ENCODE assay signal across 1 cellular context in the genomic region with DNA sequence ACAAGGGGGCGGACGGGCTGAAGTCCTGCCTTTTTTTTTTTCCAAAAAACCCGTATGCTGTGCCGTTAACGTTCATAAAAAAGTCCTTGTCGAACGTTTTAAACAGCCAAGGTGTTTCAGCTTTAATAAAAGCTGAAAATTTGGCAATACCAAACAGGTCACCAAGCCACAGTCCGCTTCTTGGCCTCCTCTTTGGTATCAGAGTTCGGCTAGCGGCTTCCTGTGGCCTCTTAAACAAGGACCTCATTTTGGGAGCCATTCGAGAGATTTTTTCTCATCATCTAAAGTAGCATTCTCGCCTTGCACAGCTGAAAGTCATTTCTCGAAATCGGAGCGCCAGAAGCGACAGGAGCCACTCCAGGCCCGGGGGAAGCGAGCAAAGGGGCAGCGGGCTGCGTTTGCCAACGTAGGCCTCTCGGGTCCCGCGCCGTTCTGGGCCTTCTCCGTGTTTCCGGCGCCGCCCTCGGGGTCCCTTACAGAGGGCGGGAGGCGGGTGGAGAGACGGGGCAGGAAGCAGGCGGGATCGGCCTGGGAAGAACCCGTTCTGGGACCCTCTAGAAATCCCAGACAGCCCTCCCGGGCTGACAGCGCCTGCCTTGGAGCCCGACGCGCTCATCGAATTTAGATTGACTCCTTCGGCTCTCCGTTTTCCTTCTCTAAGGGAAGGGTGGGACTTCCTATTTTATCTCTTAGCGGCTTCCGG.
TF ChIP-seq lines count a peak whose summit lies in the region.

No MANE protein-coding gene starts in this region.

TF ChIP-seq in HepG2, 621 proteins besides CTCF, POLR2A, EP300 and RAD21 (continued from another document and continues in another):
- TF ChIP-seq, protein P1, sequence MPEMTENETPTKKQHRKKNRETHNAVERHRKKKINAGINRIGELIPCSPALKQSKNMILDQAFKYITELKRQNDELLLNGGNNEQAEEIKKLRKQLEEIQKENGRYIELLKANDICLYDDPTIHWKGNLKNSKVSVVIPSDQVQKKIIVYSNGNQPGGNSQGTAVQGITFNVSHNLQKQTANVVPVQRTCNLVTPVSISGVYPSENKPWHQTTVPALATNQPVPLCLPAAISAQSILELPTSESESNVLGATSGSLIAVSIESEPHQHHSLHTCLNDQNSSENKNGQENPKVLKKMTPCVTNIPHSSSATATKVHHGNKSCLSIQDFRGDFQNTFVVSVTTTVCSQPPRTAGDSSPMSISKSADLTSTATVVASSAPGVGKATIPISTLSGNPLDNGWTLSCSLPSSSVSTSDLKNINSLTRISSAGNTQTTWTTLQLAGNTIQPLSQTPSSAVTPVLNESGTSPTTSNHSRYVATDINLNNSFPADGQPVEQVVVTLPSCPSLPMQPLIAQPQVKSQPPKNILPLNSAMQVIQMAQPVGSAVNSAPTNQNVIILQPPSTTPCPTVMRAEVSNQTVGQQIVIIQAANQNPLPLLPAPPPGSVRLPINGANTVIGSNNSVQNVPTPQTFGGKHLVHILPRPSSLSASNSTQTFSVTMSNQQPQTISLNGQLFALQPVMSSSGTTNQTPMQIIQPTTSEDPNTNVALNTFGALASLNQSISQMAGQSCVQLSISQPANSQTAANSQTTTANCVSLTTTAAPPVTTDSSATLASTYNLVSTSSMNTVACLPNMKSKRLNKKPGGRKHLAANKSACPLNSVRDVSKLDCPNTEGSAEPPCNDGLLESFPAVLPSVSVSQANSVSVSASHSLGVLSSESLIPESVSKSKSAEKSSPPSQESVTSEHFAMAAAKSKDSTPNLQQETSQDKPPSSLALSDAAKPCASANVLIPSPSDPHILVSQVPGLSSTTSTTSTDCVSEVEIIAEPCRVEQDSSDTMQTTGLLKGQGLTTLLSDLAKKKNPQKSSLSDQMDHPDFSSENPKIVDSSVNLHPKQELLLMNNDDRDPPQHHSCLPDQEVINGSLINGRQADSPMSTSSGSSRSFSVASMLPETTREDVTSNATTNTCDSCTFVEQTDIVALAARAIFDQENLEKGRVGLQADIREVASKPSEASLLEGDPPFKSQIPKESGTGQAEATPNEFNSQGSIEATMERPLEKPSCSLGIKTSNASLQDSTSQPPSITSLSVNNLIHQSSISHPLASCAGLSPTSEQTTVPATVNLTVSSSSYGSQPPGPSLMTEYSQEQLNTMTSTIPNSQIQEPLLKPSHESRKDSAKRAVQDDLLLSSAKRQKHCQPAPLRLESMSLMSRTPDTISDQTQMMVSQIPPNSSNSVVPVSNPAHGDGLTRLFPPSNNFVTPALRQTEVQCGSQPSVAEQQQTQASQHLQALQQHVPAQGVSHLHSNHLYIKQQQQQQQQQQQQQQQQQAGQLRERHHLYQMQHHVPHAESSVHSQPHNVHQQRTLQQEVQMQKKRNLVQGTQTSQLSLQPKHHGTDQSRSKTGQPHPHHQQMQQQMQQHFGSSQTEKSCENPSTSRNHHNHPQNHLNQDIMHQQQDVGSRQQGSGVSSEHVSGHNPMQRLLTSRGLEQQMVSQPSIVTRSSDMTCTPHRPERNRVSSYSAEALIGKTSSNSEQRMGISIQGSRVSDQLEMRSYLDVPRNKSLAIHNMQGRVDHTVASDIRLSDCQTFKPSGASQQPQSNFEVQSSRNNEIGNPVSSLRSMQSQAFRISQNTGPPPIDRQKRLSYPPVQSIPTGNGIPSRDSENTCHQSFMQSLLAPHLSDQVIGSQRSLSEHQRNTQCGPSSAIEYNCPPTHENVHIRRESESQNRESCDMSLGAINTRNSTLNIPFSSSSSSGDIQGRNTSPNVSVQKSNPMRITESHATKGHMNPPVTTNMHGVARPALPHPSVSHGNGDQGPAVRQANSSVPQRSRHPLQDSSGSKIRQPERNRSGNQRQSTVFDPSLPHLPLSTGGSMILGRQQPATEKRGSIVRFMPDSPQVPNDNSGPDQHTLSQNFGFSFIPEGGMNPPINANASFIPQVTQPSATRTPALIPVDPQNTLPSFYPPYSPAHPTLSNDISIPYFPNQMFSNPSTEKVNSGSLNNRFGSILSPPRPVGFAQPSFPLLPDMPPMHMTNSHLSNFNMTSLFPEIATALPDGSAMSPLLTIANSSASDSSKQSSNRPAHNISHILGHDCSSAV (CRISPR knock-in tag; IDR thresholded peaks at IDR 0.05; ENCODE audit: borderline replicate concordance): no peak
- no peak for TF ChIP-seq SCMH1 (CRISPR knock-in tag; IDR thresholded peaks at IDR 0.05; ENCODE audit: borderline replicate concordance)
- TF ChIP-seq POLR2AphosphoS5 (IDR thresholded peaks at IDR 0.05; ENCODE audit: low read depth, low read length): no peak
- TF ChIP-seq TAF1 (CRISPR knock-in tag; IDR thresholded peaks at IDR 0.05): peak; percentile 52
- peak; percentile 53; the same call in 1 of the 2 replicates for TF ChIP-seq TBX2 (CRISPR knock-in tag; IDR thresholded peaks at IDR 0.05; ENCODE audit: borderline replicate concordance)
- no peak for TF ChIP-seq STAG1 (CRISPR knock-in tag; IDR thresholded peaks at IDR 0.05)
- no peak for TF ChIP-seq MBNL3 (CRISPR knock-in tag; conservative IDR thresholded peaks at IDR 0.05)
- no peak for TF ChIP-seq ZNF136 (CRISPR knock-in tag; IDR thresholded peaks at IDR 0.05; ENCODE audit: low read depth)
- TF ChIP-seq NFYC (CRISPR knock-in tag; IDR thresholded peaks at IDR 0.05): no peak
- TF ChIP-seq, protein P2, sequence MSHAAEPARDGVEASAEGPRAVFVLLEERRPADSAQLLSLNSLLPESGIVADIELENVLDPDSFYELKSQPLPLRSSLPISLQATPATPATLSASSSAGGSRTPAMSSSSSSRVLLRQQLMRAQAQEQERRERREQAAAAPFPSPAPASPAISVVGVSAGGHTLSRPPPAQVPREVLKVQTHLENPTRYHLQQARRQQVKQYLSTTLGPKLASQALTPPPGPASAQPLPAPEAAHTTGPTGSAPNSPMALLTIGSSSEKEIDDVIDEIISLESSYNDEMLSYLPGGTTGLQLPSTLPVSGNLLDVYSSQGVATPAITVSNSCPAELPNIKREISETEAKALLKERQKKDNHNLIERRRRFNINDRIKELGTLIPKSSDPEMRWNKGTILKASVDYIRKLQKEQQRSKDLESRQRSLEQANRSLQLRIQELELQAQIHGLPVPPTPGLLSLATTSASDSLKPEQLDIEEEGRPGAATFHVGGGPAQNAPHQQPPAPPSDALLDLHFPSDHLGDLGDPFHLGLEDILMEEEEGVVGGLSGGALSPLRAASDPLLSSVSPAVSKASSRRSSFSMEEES (CRISPR knock-in tag; IDR thresholded peaks at IDR 0.05): peak; percentile 14; the same call in 1 of the 2 replicates
- TF ChIP-seq, protein P3, sequence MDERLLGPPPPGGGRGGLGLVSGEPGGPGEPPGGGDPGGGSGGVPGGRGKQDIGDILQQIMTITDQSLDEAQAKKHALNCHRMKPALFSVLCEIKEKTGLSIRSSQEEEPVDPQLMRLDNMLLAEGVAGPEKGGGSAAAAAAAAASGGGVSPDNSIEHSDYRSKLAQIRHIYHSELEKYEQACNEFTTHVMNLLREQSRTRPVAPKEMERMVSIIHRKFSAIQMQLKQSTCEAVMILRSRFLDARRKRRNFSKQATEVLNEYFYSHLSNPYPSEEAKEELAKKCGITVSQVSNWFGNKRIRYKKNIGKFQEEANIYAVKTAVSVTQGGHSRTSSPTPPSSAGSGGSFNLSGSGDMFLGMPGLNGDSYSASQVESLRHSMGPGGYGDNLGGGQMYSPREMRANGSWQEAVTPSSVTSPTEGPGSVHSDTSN (CRISPR knock-in tag; IDR thresholded peaks at IDR 0.05): no peak
- TF ChIP-seq FOXC1 (CRISPR knock-in tag; IDR thresholded peaks at IDR 0.05; ENCODE audit: borderline replicate concordance): no peak
- TF ChIP-seq, protein P4, sequence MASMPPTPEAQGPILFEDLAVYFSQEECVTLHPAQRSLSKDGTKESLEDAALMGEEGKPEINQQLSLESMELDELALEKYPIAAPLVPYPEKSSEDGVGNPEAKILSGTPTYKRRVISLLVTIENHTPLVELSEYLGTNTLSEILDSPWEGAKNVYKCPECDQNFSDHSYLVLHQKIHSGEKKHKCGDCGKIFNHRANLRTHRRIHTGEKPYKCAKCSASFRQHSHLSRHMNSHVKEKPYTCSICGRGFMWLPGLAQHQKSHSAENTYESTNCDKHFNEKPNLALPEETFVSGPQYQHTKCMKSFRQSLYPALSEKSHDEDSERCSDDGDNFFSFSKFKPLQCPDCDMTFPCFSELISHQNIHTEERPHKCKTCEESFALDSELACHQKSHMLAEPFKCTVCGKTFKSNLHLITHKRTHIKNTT (CRISPR knock-in tag; IDR thresholded peaks at IDR 0.05): no peak
- TF ChIP-seq ELF1 (CRISPR knock-in tag; IDR thresholded peaks at IDR 0.05): peak; percentile 61; the same call in 1 of the 2 replicates
- TF ChIP-seq SMYD3 (CRISPR knock-in tag; IDR thresholded peaks at IDR 0.05): peak; percentile 52; the same call in 1 of the 2 replicates
- TF ChIP-seq, protein P5, sequence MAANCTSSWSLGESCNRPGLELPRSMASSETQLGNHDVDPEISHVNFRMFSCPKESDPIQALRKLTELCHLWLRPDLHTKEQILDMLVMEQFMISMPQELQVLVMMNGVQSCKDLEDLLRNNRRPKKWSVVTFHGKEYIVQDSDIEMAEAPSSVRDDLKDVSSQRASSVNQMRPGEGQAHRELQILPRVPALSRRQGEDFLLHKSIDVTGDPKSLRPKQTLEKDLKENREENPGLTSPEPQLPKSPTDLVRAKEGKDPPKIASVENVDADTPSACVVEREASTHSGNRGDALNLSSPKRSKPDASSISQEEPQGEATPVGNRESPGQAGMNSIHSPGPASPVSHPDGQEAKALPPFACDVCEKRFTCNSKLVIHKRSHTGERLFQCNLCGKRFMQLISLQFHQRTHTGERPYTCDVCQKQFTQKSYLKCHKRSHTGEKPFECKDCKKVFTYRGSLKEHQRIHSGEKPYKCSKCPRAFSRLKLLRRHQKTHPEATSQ (CRISPR knock-in tag; IDR thresholded peaks at IDR 0.05; ENCODE audit: borderline replicate concordance): no peak
- no peak for TF ChIP-seq ZNF224 (CRISPR knock-in tag; IDR thresholded peaks at IDR 0.05)
- no peak; the same call in 1 of the 2 replicates for TF ChIP-seq ZNF143 (CRISPR knock-in tag; IDR thresholded peaks at IDR 0.05)
- TF ChIP-seq KLF9 (CRISPR knock-in tag; IDR thresholded peaks at IDR 0.05; ENCODE audit: low read depth): no peak
- TF ChIP-seq NR1H2 (CRISPR knock-in tag; IDR thresholded peaks at IDR 0.05; ENCODE audit: borderline replicate concordance, low read depth): no peak
- TF ChIP-seq, protein P6, sequence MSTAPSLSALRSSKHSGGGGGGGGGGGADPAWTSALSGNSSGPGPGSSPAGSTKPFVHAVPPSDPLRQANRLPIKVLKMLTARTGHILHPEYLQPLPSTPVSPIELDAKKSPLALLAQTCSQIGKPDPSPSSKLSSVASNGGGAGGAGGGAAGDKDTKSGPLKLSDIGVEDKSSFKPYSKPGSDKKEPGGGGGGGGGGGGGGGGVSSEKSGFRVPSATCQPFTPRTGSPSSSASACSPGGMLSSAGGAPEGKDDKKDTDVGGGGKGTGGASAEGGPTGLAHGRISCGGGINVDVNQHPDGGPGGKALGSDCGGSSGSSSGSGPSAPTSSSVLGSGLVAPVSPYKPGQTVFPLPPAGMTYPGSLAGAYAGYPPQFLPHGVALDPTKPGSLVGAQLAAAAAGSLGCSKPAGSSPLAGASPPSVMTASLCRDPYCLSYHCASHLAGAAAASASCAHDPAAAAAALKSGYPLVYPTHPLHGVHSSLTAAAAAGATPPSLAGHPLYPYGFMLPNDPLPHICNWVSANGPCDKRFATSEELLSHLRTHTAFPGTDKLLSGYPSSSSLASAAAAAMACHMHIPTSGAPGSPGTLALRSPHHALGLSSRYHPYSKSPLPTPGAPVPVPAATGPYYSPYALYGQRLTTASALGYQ (CRISPR knock-in tag; IDR thresholded peaks at IDR 0.05): no peak
- TF ChIP-seq TBX3 (IDR thresholded peaks at IDR 0.05; ENCODE audit: borderline replicate concordance): no peak
- TF ChIP-seq, protein P7, sequence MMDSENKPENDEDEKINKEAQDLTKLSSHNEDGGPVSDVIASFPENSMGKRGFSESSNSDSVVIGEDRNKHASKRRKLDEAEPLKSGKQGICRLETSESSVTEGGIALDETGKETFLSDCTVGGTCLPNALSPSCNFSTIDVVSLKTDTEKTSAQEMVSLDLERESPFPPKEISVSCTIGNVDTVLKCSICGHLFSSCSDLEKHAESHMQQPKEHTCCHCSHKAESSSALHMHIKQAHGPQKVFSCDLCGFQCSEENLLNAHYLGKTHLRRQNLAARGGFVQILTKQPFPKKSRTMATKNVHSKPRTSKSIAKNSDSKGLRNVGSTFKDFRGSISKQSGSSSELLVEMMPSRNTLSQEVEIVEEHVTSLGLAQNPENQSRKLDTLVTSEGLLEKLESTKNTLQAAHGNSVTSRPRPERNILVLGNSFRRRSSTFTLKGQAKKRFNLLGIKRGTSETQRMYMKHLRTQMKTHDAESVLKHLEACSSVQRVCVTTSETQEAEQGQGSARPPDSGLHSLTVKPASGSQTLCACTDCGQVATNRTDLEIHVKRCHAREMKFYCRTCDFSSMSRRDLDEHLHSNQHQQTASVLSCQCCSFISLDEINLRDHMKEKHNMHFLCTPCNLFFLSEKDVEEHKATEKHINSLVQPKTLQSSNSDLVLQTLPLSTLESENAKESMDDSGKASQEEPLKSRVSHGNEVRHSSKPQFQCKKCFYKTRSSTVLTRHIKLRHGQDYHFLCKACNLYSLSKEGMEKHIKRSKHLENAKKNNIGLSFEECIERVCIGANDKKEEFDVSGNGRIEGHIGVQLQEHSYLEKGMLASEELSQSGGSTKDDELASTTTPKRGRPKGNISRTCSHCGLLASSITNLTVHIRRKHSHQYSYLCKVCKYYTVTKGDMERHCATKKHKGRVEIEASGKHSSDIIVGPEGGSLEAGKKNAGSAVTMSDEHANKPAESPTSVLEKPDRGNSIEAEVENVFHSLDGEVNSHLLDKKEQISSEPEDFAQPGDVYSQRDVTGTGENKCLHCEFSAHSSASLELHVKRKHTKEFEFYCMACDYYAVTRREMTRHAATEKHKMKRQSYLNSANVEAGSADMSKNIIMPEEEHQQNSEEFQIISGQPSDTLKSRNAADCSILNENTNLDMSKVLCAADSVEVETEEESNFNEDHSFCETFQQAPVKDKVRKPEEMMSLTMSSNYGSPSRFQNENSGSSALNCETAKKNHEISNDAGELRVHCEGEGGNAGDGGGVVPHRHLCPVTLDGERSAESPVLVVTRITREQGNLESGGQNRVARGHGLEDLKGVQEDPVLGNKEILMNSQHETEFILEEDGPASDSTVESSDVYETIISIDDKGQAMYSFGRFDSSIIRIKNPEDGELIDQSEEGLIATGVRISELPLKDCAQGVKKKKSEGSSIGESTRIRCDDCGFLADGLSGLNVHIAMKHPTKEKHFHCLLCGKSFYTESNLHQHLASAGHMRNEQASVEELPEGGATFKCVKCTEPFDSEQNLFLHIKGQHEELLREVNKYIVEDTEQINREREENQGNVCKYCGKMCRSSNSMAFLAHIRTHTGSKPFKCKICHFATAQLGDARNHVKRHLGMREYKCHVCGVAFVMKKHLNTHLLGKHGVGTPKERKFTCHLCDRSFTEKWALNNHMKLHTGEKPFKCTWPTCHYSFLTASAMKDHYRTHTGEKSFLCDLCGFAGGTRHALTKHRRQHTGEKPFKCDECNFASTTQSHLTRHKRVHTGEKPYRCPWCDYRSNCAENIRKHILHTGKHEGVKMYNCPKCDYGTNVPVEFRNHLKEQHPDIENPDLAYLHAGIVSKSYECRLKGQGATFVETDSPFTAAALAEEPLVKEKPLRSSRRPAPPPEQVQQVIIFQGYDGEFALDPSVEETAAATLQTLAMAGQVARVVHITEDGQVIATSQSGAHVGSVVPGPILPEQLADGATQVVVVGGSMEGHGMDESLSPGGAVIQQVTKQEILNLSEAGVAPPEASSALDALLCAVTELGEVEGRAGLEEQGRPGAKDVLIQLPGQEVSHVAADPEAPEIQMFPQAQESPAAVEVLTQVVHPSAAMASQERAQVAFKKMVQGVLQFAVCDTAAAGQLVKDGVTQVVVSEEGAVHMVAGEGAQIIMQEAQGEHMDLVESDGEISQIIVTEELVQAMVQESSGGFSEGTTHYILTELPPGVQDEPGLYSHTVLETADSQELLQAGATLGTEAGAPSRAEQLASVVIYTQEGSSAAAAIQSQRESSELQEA (CRISPR knock-in tag; IDR thresholded peaks at IDR 0.05; ENCODE audit: not compliant biosample characterization): no peak
- TF ChIP-seq ZNF788 (CRISPR knock-in tag; IDR thresholded peaks at IDR 0.05; ENCODE audit: borderline replicate concordance): peak; percentile 44; the same call in 1 of the 2 replicates
- TF ChIP-seq HNRNPL (IDR thresholded peaks at IDR 0.05; ENCODE audit: low read depth, low read length): peak; percentile 70; the same call in 1 of the 2 replicates
- no peak for TF ChIP-seq RXRA (CRISPR knock-in tag; IDR thresholded peaks at IDR 0.05)
- TF ChIP-seq JDP2 (CRISPR knock-in tag; IDR thresholded peaks at IDR 0.05; ENCODE audit: borderline replicate concordance): no peak
